In the genomic region with DNA sequence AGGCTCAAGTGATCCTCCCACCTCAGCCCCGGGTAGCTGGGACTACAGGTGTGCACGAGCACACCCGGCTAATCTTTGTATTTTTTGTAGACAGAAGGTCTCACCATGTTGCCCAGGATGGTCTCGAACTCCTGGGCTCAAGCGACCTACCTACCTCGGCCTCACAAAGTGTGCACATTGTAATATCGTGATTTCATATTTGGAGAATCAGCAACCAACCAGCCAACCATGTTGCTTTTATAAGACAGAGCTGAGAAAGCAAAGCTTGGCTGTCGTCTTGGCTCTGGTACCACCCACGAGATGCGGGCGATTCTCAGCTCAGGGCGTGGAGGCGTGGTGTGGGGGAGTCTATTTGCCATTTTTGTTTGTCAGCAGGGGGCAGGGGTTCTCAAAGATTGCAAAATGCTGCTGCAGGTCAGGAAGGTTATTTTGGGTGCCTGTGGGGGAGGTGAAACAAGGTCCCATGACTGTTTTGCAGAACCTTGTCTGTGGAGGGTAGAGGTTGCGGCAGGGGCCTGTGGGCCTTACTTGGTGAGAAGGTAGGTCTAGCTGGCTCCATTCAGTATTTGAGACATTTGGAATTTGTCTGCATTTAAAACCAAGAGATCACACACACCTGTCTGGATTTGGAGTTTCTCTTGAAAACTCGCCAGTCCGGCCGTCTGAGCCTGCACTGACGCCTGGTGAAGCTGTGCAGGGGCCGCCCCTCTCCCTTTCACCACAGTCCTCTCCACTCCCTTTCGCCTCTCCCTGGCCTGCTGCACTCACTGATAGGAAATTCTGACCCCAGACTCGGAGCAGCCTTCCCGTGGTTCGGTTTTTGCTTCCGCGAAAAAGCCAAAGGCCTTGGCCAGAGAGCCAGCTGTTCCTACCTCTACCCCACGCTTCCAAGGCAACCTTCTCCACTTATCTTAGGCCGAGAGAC, we compare ENCODE assay signal across 14 cellular contexts. TPM values are rescaled to one million over a fixed set of nuclear protein-coding genes. Genes with fewer than 3 reads are reported as not detected.
A peak's percentile ranks its signal among the peaks of the same experiment; 100 is the strongest.
DNase-seq lines count a peak whose midpoint lies in the region; ATAC-seq and TF ChIP-seq lines count a peak whose summit lies in the region.
"Had no signal": no experiment of that assay in that cellular context is flagged by ENCODE, and none has a peak within 500 bp of the region (broad histone marks: within the 10 kb centered on the region; RNA-seq: fewer than 3 reads in every experiment).

No MANE protein-coding gene starts in this region.

- H3K27me3 Mint-ChIP-seq in activated naive CD8-positive, alpha-beta T cell treated with anti-CD3 and anti-CD28 coated beads for 36 hours: no peaks in the 10 kb centered on the region

- no peak overlapping the region for H3K4me3 Mint-ChIP-seq in activated naive CD8-positive, alpha-beta T cell treated with anti-CD3 and anti-CD28 coated beads for 36 hours

- H3K9me3 Mint-ChIP-seq in activated naive CD8-positive, alpha-beta T cell treated with anti-CD3 and anti-CD28 coated beads for 36 hours: no peaks in the 10 kb centered on the region

- H3K4me1 ChIP-seq in BLaER1 treated with 17β-estradiol and CSF1 and Interleukin-3, amounts not matched to agents 10 nM and 100 nM: peaks cover 18 to 33% (median 24%) of the 10 kb centered on the region in 10 experiments
- H3K4me1 ChIP-seq in HEK293 (ENCODE audit: control insufficient read depth, insufficient read depth, low read length) (no peaks in the 10 kb centered on the region), right lobe of liver (peaks cover 0 to 27% (median 13%) of the 10 kb centered on the region in 4 donors)
- H3K4me1 ChIP-seq: Peyer's patch had no signal

- peak overlapping the region in 9 of 11 experiments; percentile 38 to 67 (median 57); a peak in 14 of 22 replicates for H3K27ac ChIP-seq in BLaER1 treated with 17β-estradiol and CSF1 and Interleukin-3, amounts not matched to agents 10 nM and 100 nM
- no peak overlapping the region for H3K27ac ChIP-seq in HEK293 (ENCODE audit: extremely low read depth, low read depth, low read length)
- H3K27ac ChIP-seq in right lobe of liver: peak overlapping the region; percentile 48 to 77 (median 61)
- H3K27ac ChIP-seq in coronary artery: no peak overlapping the region
- H3K27ac ChIP-seq: C4-2B, Peyer's patch had no signal

- no peak for TF ChIP-seq POLR2A in right lobe of liver (IDR thresholded peaks at IDR 0.05)

- H3K4me3 ChIP-seq in BLaER1 treated with 17β-estradiol and CSF1 and Interleukin-3, amounts not matched to agents 10 nM and 100 nM: no peak overlapping the region
- H3K4me3 ChIP-seq in HEK293 (ENCODE audit: low read depth, low read length): no peak overlapping the region
- H3K4me3 ChIP-seq in right lobe of liver: no peak overlapping the region
- no peak overlapping the region for H3K4me3 ChIP-seq in coronary artery
- H3K4me3 ChIP-seq: Peyer's patch had no signal

- peak overlapping the region; percentile 24 to 49 (median 37); a peak in 14 of 22 replicates for H3K9ac ChIP-seq in BLaER1 treated with 17β-estradiol and CSF1 and Interleukin-3, amounts not matched to agents 10 nM and 100 nM

- H3K9me3 ChIP-seq in BLaER1 treated with 17β-estradiol and CSF1 and Interleukin-3, amounts not matched to agents 10 nM and 100 nM (replicated peaks in 1 of 11): no peaks in the 10 kb centered on the region
- H3K9me3 ChIP-seq in HEK293 (ENCODE audit: control insufficient read depth, insufficient read depth, low read depth, low read length) (no peaks in the 10 kb centered on the region), right lobe of liver (no peaks in the 10 kb centered on the region)
- H3K9me3 ChIP-seq: Peyer's patch had no signal

- peaks cover 7% of the 10 kb centered on the region for H3K36me3 Mint-ChIP-seq in activated naive CD8-positive, alpha-beta T cell treated with anti-CD3 and anti-CD28 coated beads for 36 hours

- TF ChIP-seq CTCF in HEK293 (tag by site-specific recombination; IDR thresholded peaks at IDR 0.05): no peak
- TF ChIP-seq CTCF in right lobe of liver (IDR thresholded peaks at IDR 0.05): peak in 2 of 4 donors; percentile 15 to 19
- TF ChIP-seq CTCF in omental fat pad (IDR thresholded peaks at IDR 0.05): no peak
- no peak for TF ChIP-seq CTCF in coronary artery (IDR thresholded peaks at IDR 0.05)

- peak overlapping the region; percentile 1 for H3K27ac Mint-ChIP-seq in activated naive CD8-positive, alpha-beta T cell treated with anti-CD3 and anti-CD28 coated beads for 36 hours

- H3K4me1 Mint-ChIP-seq in activated naive CD8-positive, alpha-beta T cell treated with anti-CD3 and anti-CD28 coated beads for 36 hours: no peaks in the 10 kb centered on the region

- peak overlapping the region in 10 of 11 experiments; percentile 21 to 64 (median 42); a peak in 16 of 22 replicates for H3K4me2 ChIP-seq in BLaER1 treated with 17β-estradiol and CSF1 and Interleukin-3, amounts not matched to agents 10 nM and 100 nM

- CTCF ChIA-PET in HEK293 (lab: Yijun Ruan, JAX): interaction anchor here (0.5 to 0.8 kb wide), 2 partner anchors 18 to 421 kb away, joined by 3 to 4 read pairs; no protein-coding TSS in a partner anchor

- H3K36me3 ChIP-seq in BLaER1 treated with 17β-estradiol and CSF1 and Interleukin-3, amounts not matched to agents 10 nM and 100 nM: peaks cover 63 to 94% (median 76%) of the 10 kb centered on the region in 11 experiments
- peaks cover 0 to 61% of the 10 kb centered on the region in 2 experiments; a peak in 2 of 3 replicates for H3K36me3 ChIP-seq in HEK293 (ENCODE audit: control insufficient read depth in 2 of 2, insufficient read depth in 1 of 2, low read length in 2 of 2)
- peaks cover 3 to 38% (median 15%) of the 10 kb centered on the region in 4 donors for H3K36me3 ChIP-seq in right lobe of liver

- H4K20me1 ChIP-seq in BLaER1 treated with 17β-estradiol and CSF1 and Interleukin-3, amounts not matched to agents 10 nM and 100 nM: peaks cover 11 to 97% (median 56%) of the 10 kb centered on the region in 11 experiments; a peak in 19 of 22 replicates

- no peak for DNase-seq in activated naive CD8-positive, alpha-beta T cell treated with anti-CD3 and anti-CD28 coated beads for 36 hours
- peak; percentile 71 to 87 (median 86) for DNase-seq in right lobe of liver
- no peak for DNase-seq in omental fat pad (ENCODE audit: low spot score)
- no peak for DNase-seq in coronary artery (ENCODE audit: low spot score)
- DNase-seq: amniotic stem cell, Karpas-422, mesendoderm, NCI-H2171 treated with DMSO at 0.1 percent for 48 hours, Peyer's patch had no signal

- H3K27me3 ChIP-seq in BLaER1 treated with 17β-estradiol and CSF1 and Interleukin-3, amounts not matched to agents 10 nM and 100 nM: no peaks in the 10 kb centered on the region
- no peaks in the 10 kb centered on the region for H3K27me3 ChIP-seq in right lobe of liver
- H3K27me3 ChIP-seq: Peyer's patch had no signal

- WGBS in right lobe of liver (ENCODE audit: insufficient coverage, low coverage, low lambda C conversion rate, missing lambda C conversion rate): 44% methylated on average over 20 of the region's 27 CpGs

- ATAC-seq in right lobe of liver (peak; percentile 70 to 82 (median 78)), HG02642 (IDR thresholded peaks at IDR 0.05; ENCODE audit: poor library complexity, unreplicated experiment) (no peak), omental fat pad (ENCODE audit: low FRiP score) (no peak), GM19023 (IDR thresholded peaks at IDR 0.05; ENCODE audit: unreplicated experiment) (no peak)

- intact Hi-C loops in right lobe of liver (cut with DNase I): no loop called here

- POLR2A ChIA-PET in HEK293 (lab: Yijun Ruan, JAX): no interaction called here

TF ChIP-seq in HEK293, 187 proteins besides CTCF, POLR2A, EP300 and RAD21:
- TF ChIP-seq ZFHX2 (tag by site-specific recombination; conservative IDR thresholded peaks at IDR 0.05): peak; percentile 95
- TF ChIP-seq EGR2 (tag by site-specific recombination; IDR thresholded peaks at IDR 0.05; ENCODE audit: low read depth): peak; percentile 95
- no peak for TF ChIP-seq ZNF23 (tag by site-specific recombination; IDR thresholded peaks at IDR 0.05; ENCODE audit: borderline replicate concordance)
- TF ChIP-seq, protein P1, sequence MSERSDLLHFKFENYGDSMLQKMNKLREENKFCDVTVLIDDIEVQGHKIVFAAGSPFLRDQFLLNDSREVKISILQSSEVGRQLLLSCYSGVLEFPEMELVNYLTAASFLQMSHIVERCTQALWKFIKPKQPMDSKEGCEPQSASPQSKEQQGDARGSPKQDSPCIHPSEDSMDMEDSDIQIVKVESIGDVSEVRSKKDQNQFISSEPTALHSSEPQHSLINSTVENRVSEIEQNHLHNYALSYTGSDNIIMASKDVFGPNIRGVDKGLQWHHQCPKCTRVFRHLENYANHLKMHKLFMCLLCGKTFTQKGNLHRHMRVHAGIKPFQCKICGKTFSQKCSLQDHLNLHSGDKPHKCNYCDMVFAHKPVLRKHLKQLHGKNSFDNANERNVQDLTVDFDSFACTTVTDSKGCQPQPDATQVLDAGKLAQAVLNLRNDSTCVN (tag by site-specific recombination; optimal IDR thresholded peaks at IDR 0.05): no peak
- TF ChIP-seq PRDM1 (tag by site-specific recombination; IDR thresholded peaks at IDR 0.05): 0 out of 2 replicates have a peak, but pooled peaks have one; percentile 11
TF ChIP-seq in HEK293: peak in this region for 3.

RNA-seq across cellular contexts. Expression of a gene that starts 15.4 kb away (rescaled TPM):
- total RNA-seq in activated naive CD8-positive, alpha-beta T cell treated with anti-CD3 and anti-CD28 coated beads for 36 hours: 10 to 100 TPM; 10.7 to 11.3 TPM
- 10 to 100 TPM; 16.6 to 26.4 (median 22.8) TPM for total RNA-seq in right lobe of liver
- total RNA-seq in omental fat pad: 1 to 10 TPM; 1.8 to 6.3 (median 3.1) TPM

RNA-seq across cellular contexts. Expression of a gene that starts 15.4 kb away (rescaled TPM):
- 10 to 100 TPM; 59.2 to 65.8 TPM for total RNA-seq in activated naive CD8-positive, alpha-beta T cell treated with anti-CD3 and anti-CD28 coated beads for 36 hours
- 10 to 100 TPM; 58.2 to 98.7 (median 72.2) TPM for total RNA-seq in right lobe of liver
- total RNA-seq in omental fat pad: 10 to 100 TPM; 25.7 to 59.2 (median 51.6) TPM

Comparison
In these comparisons a context has a peak if more than half of its experiments do, and no peak if none do; other contexts are left out.
1. H3K27ac ChIP-seq: peak in BLaER1 treated with 17β-estradiol and CSF1 and Interleukin-3, amounts not matched to agents 10 nM and 100 nM (9 of 11) and right lobe of liver (3 of 3); none in HEK293 (single experiment) and coronary artery (0 of 2).
2. DNase-seq: peak in right lobe of liver (3 of 3); none in activated naive CD8-positive, alpha-beta T cell treated with anti-CD3 and anti-CD28 coated beads for 36 hours (single experiment), omental fat pad (single experiment) and coronary artery (single experiment).
3. ATAC-seq: peak in right lobe of liver (4 of 4); none in HG02642 (single experiment), omental fat pad (single experiment) and GM19023 (single experiment).